Comparison of ENCODE assay signal across 8 cellular contexts in genomic region chr3:50164056-50164455, GRCh38. TPM values are rescaled to one million over a fixed set of nuclear protein-coding genes. Genes with fewer than 3 reads are reported as not detected.
DNase-seq lines count a peak whose midpoint lies in the region; ATAC-seq and TF ChIP-seq lines count a peak whose summit lies in the region.

No MANE protein-coding gene starts in this region.

- no peak overlapping the region for H3K27ac Mint-ChIP-seq in activated T-helper 1 cell treated with anti-CD3 and anti-CD28 coated beads, Interleukin-12 subunit alpha, Interleukin-12 subunit beta, Interleukin-2, Interleukin-4 antibody, amounts not matched to agents 30 ng/mL and 10 ng/mL and 1 ng/mL, durations not matched to agents 14 hours and 24 hours and 36 hours
- H3K27ac Mint-ChIP-seq in activated CD8-positive, alpha-beta T cell treated with anti-CD3 and anti-CD28 coated beads for 36 hours = no peak overlapping the region

- DNase-seq in HS-27A (ENCODE audit: low read depth) (peak; percentile 92), cardiac fibroblast (ENCODE audit: low read depth in 2 of 2) (peak; percentile 94), lung (ENCODE audit: low spot score) (peak; percentile 61), thyroid gland (peak; percentile 92 to 94)
- no peak for DNase-seq in activated effector memory CD4-positive, alpha-beta T cell treated with Interleukin-2 at 50 U/mL for 16 hours
- no peak for DNase-seq in activated T-helper 1 cell treated with anti-CD3 and anti-CD28 coated beads, Interleukin-12 subunit alpha, Interleukin-12 subunit beta, Interleukin-2, Interleukin-4 antibody, amounts not matched to agents 30 ng/mL and 10 ng/mL and 1 ng/mL, durations not matched to agents 14 hours and 24 hours and 36 hours (ENCODE audit: low spot score)
- no peak for DNase-seq in activated CD8-positive, alpha-beta T cell treated with anti-CD3 and anti-CD28 coated beads for 36 hours

- CTCF ChIA-PET in activated CD8-positive, alpha-beta T cell treated with anti-CD3 and anti-CD28 coated beads for 36 hours (lab: Charles Lee) = interaction anchor here (1.4 kb wide), 1 partner anchor 12 kb away, joined by 4 read pairs; no protein-coding TSS in a partner anchor

- H3K27ac ChIP-seq in lung (ENCODE audit: low read depth in 1 of 2, low read length in 1 of 2) (peak overlapping the region in 1 of 2 donors; percentile 86), thyroid gland (peak overlapping the region; percentile 90 to 93 (median 92))

- intact Hi-C loops in thyroid gland (cut with DNase I) = no loop called here
- intact Hi-C loops in activated T-helper 1 cell treated with anti-CD3 and anti-CD28 coated beads, Interleukin-12 subunit alpha, Interleukin-12 subunit beta, Interleukin-2, Interleukin-4 antibody, amounts not matched to agents 30 ng/mL and 10 ng/mL and 1 ng/mL, durations not matched to agents 14 hours and 24 hours and 36 hours (cut with micrococcal nuclease) = no loop called here
- intact Hi-C loops in activated CD8-positive, alpha-beta T cell treated with anti-CD3 and anti-CD28 coated beads for 36 hours (cut with micrococcal nuclease) = no loop called here

- no peak overlapping the region for H3K4me3 Mint-ChIP-seq in activated T-helper 1 cell treated with anti-CD3 and anti-CD28 coated beads, Interleukin-12 subunit alpha, Interleukin-12 subunit beta, Interleukin-2, Interleukin-4 antibody, amounts not matched to agents 30 ng/mL and 10 ng/mL and 1 ng/mL, durations not matched to agents 14 hours and 24 hours and 36 hours
- no peak overlapping the region for H3K4me3 Mint-ChIP-seq in activated CD8-positive, alpha-beta T cell treated with anti-CD3 and anti-CD28 coated beads for 36 hours

- H3K4me3 ChIP-seq in cardiac fibroblast (replicated peaks in 1 of 2; ENCODE audit: low read depth in 2 of 2, low read length in 2 of 2) (no peak overlapping the region), lung (no peak overlapping the region), thyroid gland (replicated peaks in 1 of 3) (no peak overlapping the region)

- POLR2A ChIA-PET in activated CD8-positive, alpha-beta T cell treated with anti-CD3 and anti-CD28 coated beads for 36 hours (lab: Charles Lee) = no interaction called here

- TF ChIP-seq POLR2A in thyroid gland (IDR thresholded peaks at IDR 0.05) = no peak

- no peaks in the 10 kb centered on the region for H3K4me1 Mint-ChIP-seq in activated T-helper 1 cell treated with anti-CD3 and anti-CD28 coated beads, Interleukin-12 subunit alpha, Interleukin-12 subunit beta, Interleukin-2, Interleukin-4 antibody, amounts not matched to agents 30 ng/mL and 10 ng/mL and 1 ng/mL, durations not matched to agents 14 hours and 24 hours and 36 hours (ENCODE audit: low read depth)
- no peaks in the 10 kb centered on the region for H3K4me1 Mint-ChIP-seq in activated CD8-positive, alpha-beta T cell treated with anti-CD3 and anti-CD28 coated beads for 36 hours (ENCODE audit: low read depth)

- no peak for ATAC-seq in lung (ENCODE audit: insufficient read depth, low FRiP score)
- ATAC-seq in activated CD4-positive, CD25-positive, alpha-beta regulatory T cell treated with anti-CD3 and anti-CD28 coated beads, Interleukin-2, amount 50 U/mL, for 24 hours = no peak
- no peak for ATAC-seq in activated CD8-positive, alpha-beta T cell treated with anti-CD3 and anti-CD28 coated beads for 36 hours

- 38 to 59% methylated on average over 6 of the region's 6 CpGs for WGBS in lung, 2 donors
- 9 to 18% methylated on average over 4 to 6 of the region's 6 CpGs for WGBS in thyroid gland, 2 donors

- H3K27me3 ChIP-seq in lung (ENCODE audit: control insufficient read depth, insufficient read depth) = no peaks in the 10 kb centered on the region
- H3K27me3 ChIP-seq in thyroid gland = no peaks in the 10 kb centered on the region

- peaks cover 7 to 50% of the 10 kb centered on the region in 2 donors for H3K4me1 ChIP-seq in lung (ENCODE audit: control insufficient read depth in 2 of 2, insufficient read depth in 2 of 2, low read length in 2 of 2)
- peaks cover 86 to 100% of the 10 kb centered on the region in 2 donors for H3K4me1 ChIP-seq in thyroid gland

- peaks cover 0 to 10% of the 10 kb centered on the region in 2 donors for H3K36me3 ChIP-seq in lung (ENCODE audit: control insufficient read depth in 2 of 2, insufficient read depth in 2 of 2, low read length in 2 of 2)
- H3K36me3 ChIP-seq in thyroid gland = no peaks in the 10 kb centered on the region

- H3K36me3 Mint-ChIP-seq in activated T-helper 1 cell treated with anti-CD3 and anti-CD28 coated beads, Interleukin-12 subunit alpha, Interleukin-12 subunit beta, Interleukin-2, Interleukin-4 antibody, amounts not matched to agents 30 ng/mL and 10 ng/mL and 1 ng/mL, durations not matched to agents 14 hours and 24 hours and 36 hours (ENCODE audit: low read depth) = no peaks in the 10 kb centered on the region
- no peaks in the 10 kb centered on the region for H3K36me3 Mint-ChIP-seq in activated CD8-positive, alpha-beta T cell treated with anti-CD3 and anti-CD28 coated beads for 36 hours (ENCODE audit: low read depth)

- no peaks in the 10 kb centered on the region for H3K9me3 Mint-ChIP-seq in activated T-helper 1 cell treated with anti-CD3 and anti-CD28 coated beads, Interleukin-12 subunit alpha, Interleukin-12 subunit beta, Interleukin-2, Interleukin-4 antibody, amounts not matched to agents 30 ng/mL and 10 ng/mL and 1 ng/mL, durations not matched to agents 14 hours and 24 hours and 36 hours
- H3K9me3 Mint-ChIP-seq in activated CD8-positive, alpha-beta T cell treated with anti-CD3 and anti-CD28 coated beads for 36 hours = no peaks in the 10 kb centered on the region

- TF ChIP-seq CTCF in cardiac fibroblast (IDR thresholded peaks at IDR 0.05; ENCODE audit: low read depth, low read length) (no peak), lung (IDR thresholded peaks at IDR 0.05; ENCODE audit: control extremely low read depth, extremely low read depth) (no peak), thyroid gland (IDR thresholded peaks at IDR 0.05) (no peak)
- no peak for TF ChIP-seq CTCF in activated CD8-positive, alpha-beta T cell treated with anti-CD3 and anti-CD28 coated beads for 36 hours (IDR thresholded peaks at IDR 0.05)

- H3K27me3 Mint-ChIP-seq in activated T-helper 1 cell treated with anti-CD3 and anti-CD28 coated beads, Interleukin-12 subunit alpha, Interleukin-12 subunit beta, Interleukin-2, Interleukin-4 antibody, amounts not matched to agents 30 ng/mL and 10 ng/mL and 1 ng/mL, durations not matched to agents 14 hours and 24 hours and 36 hours (ENCODE audit: insufficient read depth) = peaks cover 4% of the 10 kb centered on the region
- no peaks in the 10 kb centered on the region for H3K27me3 Mint-ChIP-seq in activated CD8-positive, alpha-beta T cell treated with anti-CD3 and anti-CD28 coated beads for 36 hours

- H3K9me3 ChIP-seq in lung (ENCODE audit: control insufficient read depth in 2 of 2, insufficient read depth in 1 of 2, low read length in 1 of 2) (no peaks in the 10 kb centered on the region), thyroid gland (no peaks in the 10 kb centered on the region)

RNA-seq across cellular contexts. Expression of gene SEMA3F, which starts 8.9 kb away (rescaled TPM):
- total RNA-seq in lung (10 to 100 TPM; 27.8 to 54.3 TPM), thyroid gland (10 to 100 TPM; 13.2 to 44.2 (median 38.2) TPM)
- polyA plus RNA-seq in lung = 10 to 100 TPM; 41.6 to 53.1 TPM
- total RNA-seq in activated T-helper 1 cell treated with anti-CD3 and anti-CD28 coated beads, Interleukin-12 subunit alpha, Interleukin-12 subunit beta, Interleukin-2, Interleukin-4 antibody, amounts not matched to agents 30 ng/mL and 10 ng/mL and 1 ng/mL, durations not matched to agents 14 hours and 24 hours and 36 hours = 0.21 and 0.42 TPM in 2 replicates
- under 1 TPM; 0.34 to 0.43 TPM for total RNA-seq in activated CD8-positive, alpha-beta T cell treated with anti-CD3 and anti-CD28 coated beads for 36 hours

RNA-seq across cellular contexts. Expression of gene GNAT1, which starts 27.4 kb away (rescaled TPM):
- total RNA-seq in lung (not detected), thyroid gland (not detected)
- polyA plus RNA-seq in lung = under 1 TPM; 0.05 to 0.16 TPM
- total RNA-seq in activated T-helper 1 cell treated with anti-CD3 and anti-CD28 coated beads, Interleukin-12 subunit alpha, Interleukin-12 subunit beta, Interleukin-2, Interleukin-4 antibody, amounts not matched to agents 30 ng/mL and 10 ng/mL and 1 ng/mL, durations not matched to agents 14 hours and 24 hours and 36 hours = not detected in 2 replicates
- under 1 TPM; 0.11 to 0.23 TPM for total RNA-seq in activated CD8-positive, alpha-beta T cell treated with anti-CD3 and anti-CD28 coated beads for 36 hours

RNA-seq across cellular contexts. Expression of gene SLC38A3, which starts 41.0 kb away (rescaled TPM):
- total RNA-seq in lung (1 to 10 TPM in 1 of 2 donors, under 1 TPM in 1; 0.43 to 4.3 TPM), thyroid gland (1 to 10 TPM; 1.1 to 5.0 (median 3.6) TPM)
- polyA plus RNA-seq in lung = under 1 TPM; 0.08 to 0.24 TPM
- not detected in 2 replicates for total RNA-seq in activated T-helper 1 cell treated with anti-CD3 and anti-CD28 coated beads, Interleukin-12 subunit alpha, Interleukin-12 subunit beta, Interleukin-2, Interleukin-4 antibody, amounts not matched to agents 30 ng/mL and 10 ng/mL and 1 ng/mL, durations not matched to agents 14 hours and 24 hours and 36 hours
- under 1 TPM in 1 of 2 experiments, not detected in 1; 0.22 TPM for total RNA-seq in activated CD8-positive, alpha-beta T cell treated with anti-CD3 and anti-CD28 coated beads for 36 hours

Comparison
In these comparisons a context has a peak if more than half of its experiments do, and no peak if none do; other contexts are left out.
1. DNase-seq: peak in HS-27A (single experiment), cardiac fibroblast (2 of 2), lung (single experiment) and thyroid gland (2 of 2); none in activated effector memory CD4-positive, alpha-beta T cell treated with Interleukin-2 at 50 U/mL for 16 hours (single experiment), activated T-helper 1 cell treated with anti-CD3 and anti-CD28 coated beads, Interleukin-12 subunit alpha, Interleukin-12 subunit beta, Interleukin-2, Interleukin-4 antibody, amounts not matched to agents 30 ng/mL and 10 ng/mL and 1 ng/mL, durations not matched to agents 14 hours and 24 hours and 36 hours (single experiment) and activated CD8-positive, alpha-beta T cell treated with anti-CD3 and anti-CD28 coated beads for 36 hours (single experiment).
2. RNA of gene SEMA3F, which starts 8.9 kb away (total RNA-seq): 27.8 to 54.3 TPM in lung and 13.2 to 44.2 TPM in thyroid gland; 0.34 to 0.43 TPM in activated CD8-positive, alpha-beta T cell treated with anti-CD3 and anti-CD28 coated beads for 36 hours and 0.21 to 0.42 TPM in activated T-helper 1 cell treated with anti-CD3 and anti-CD28 coated beads, Interleukin-12 subunit alpha, Interleukin-12 subunit beta, Interleukin-2, Interleukin-4 antibody, amounts not matched to agents 30 ng/mL and 10 ng/mL and 1 ng/mL, durations not matched to agents 14 hours and 24 hours and 36 hours; every median in the first group is over 4 times any median in the second.